ENCODE assay signal across 1 cellular context in genomic region chr6:155493694-155494143, GRCh38.
TF ChIP-seq lines count a peak whose summit lies in the region.

No MANE protein-coding gene starts in this region.

TF ChIP-seq in HepG2, 621 proteins besides CTCF, POLR2A, EP300 and RAD21 (continued from another document and continues in another):
- TF ChIP-seq, protein P1, sequence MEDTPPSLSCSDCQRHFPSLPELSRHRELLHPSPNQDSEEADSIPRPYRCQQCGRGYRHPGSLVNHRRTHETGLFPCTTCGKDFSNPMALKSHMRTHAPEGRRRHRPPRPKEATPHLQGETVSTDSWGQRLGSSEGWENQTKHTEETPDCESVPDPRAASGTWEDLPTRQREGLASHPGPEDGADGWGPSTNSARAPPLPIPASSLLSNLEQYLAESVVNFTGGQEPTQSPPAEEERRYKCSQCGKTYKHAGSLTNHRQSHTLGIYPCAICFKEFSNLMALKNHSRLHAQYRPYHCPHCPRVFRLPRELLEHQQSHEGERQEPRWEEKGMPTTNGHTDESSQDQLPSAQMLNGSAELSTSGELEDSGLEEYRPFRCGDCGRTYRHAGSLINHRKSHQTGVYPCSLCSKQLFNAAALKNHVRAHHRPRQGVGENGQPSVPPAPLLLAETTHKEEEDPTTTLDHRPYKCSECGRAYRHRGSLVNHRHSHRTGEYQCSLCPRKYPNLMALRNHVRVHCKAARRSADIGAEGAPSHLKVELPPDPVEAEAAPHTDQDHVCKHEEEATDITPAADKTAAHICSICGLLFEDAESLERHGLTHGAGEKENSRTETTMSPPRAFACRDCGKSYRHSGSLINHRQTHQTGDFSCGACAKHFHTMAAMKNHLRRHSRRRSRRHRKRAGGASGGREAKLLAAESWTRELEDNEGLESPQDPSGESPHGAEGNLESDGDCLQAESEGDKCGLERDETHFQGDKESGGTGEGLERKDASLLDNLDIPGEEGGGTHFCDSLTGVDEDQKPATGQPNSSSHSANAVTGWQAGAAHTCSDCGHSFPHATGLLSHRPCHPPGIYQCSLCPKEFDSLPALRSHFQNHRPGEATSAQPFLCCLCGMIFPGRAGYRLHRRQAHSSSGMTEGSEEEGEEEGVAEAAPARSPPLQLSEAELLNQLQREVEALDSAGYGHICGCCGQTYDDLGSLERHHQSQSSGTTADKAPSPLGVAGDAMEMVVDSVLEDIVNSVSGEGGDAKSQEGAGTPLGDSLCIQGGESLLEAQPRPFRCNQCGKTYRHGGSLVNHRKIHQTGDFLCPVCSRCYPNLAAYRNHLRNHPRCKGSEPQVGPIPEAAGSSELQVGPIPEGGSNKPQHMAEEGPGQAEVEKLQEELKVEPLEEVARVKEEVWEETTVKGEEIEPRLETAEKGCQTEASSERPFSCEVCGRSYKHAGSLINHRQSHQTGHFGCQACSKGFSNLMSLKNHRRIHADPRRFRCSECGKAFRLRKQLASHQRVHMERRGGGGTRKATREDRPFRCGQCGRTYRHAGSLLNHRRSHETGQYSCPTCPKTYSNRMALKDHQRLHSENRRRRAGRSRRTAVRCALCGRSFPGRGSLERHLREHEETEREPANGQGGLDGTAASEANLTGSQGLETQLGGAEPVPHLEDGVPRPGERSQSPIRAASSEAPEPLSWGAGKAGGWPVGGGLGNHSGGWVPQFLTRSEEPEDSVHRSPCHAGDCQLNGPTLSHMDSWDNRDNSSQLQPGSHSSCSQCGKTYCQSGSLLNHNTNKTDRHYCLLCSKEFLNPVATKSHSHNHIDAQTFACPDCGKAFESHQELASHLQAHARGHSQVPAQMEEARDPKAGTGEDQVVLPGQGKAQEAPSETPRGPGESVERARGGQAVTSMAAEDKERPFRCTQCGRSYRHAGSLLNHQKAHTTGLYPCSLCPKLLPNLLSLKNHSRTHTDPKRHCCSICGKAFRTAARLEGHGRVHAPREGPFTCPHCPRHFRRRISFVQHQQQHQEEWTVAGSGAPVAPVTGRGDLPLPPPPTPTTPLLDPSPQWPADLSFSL (CRISPR knock-in tag; IDR thresholded peaks at IDR 0.05) = no peak
- TF ChIP-seq, protein P2, sequence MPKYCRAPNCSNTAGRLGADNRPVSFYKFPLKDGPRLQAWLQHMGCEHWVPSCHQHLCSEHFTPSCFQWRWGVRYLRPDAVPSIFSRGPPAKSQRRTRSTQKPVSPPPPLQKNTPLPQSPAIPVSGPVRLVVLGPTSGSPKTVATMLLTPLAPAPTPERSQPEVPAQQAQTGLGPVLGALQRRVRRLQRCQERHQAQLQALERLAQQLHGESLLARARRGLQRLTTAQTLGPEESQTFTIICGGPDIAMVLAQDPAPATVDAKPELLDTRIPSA (CRISPR knock-in tag; IDR thresholded peaks at IDR 0.05; ENCODE audit: borderline replicate concordance) = no peak
- TF ChIP-seq ZNF337 (CRISPR knock-in tag; IDR thresholded peaks at IDR 0.05; ENCODE audit: borderline replicate concordance, low read depth) (no peak), HBP1 (CRISPR knock-in tag; IDR thresholded peaks at IDR 0.05; ENCODE audit: low read depth) (no peak), ZNF432 (CRISPR knock-in tag; IDR thresholded peaks at IDR 0.05; ENCODE audit: borderline replicate concordance) (no peak), ZNF615 (CRISPR knock-in tag; IDR thresholded peaks at IDR 0.05; ENCODE audit: borderline replicate concordance) (no peak), MIER3 (CRISPR knock-in tag; IDR thresholded peaks at IDR 0.05; ENCODE audit: borderline replicate concordance) (no peak), ZNF678 (CRISPR knock-in tag; IDR thresholded peaks at IDR 0.05) (no peak), SKI (IDR thresholded peaks at IDR 0.05; ENCODE audit: partially characterized antibody) (peak; percentile 52), SRSF4 (IDR thresholded peaks at IDR 0.05; ENCODE audit: low read depth, low read length, poor library complexity, severe bottlenecking) (no peak), ARNT (IDR thresholded peaks at IDR 0.05) (no peak), ZNF747 (CRISPR knock-in tag; IDR thresholded peaks at IDR 0.05; ENCODE audit: borderline replicate concordance) (no peak), ARID2 (CRISPR knock-in tag; IDR thresholded peaks at IDR 0.05; ENCODE audit: borderline replicate concordance) (no peak), ZBTB3 (CRISPR knock-in tag; IDR thresholded peaks at IDR 0.05; ENCODE audit: borderline replicate concordance, low read depth) (no peak), MLLT10 (CRISPR knock-in tag; IDR thresholded peaks at IDR 0.05) (no peak), ZNF3 (CRISPR knock-in tag; IDR thresholded peaks at IDR 0.05) (no peak), ZKSCAN8 (CRISPR knock-in tag; IDR thresholded peaks at IDR 0.05; ENCODE audit: borderline replicate concordance) (no peak), ZNF564 (CRISPR knock-in tag; IDR thresholded peaks at IDR 0.05) (no peak), ZNF367 (CRISPR knock-in tag; IDR thresholded peaks at IDR 0.05; ENCODE audit: borderline replicate concordance) (no peak), U2AF2 (IDR thresholded peaks at IDR 0.05; ENCODE audit: low read depth, low read length) (no peak), WIZ (CRISPR knock-in tag; IDR thresholded peaks at IDR 0.05) (no peak), POGZ (CRISPR knock-in tag; IDR thresholded peaks at IDR 0.05) (0 out of 2 replicates have a peak, but pooled peaks have one; percentile 35), ZBTB1 (CRISPR knock-in tag; IDR thresholded peaks at IDR 0.05; ENCODE audit: borderline replicate concordance) (no peak), NFRKB (IDR thresholded peaks at IDR 0.05) (no peak), ZNF264 (CRISPR knock-in tag; IDR thresholded peaks at IDR 0.05) (no peak), DPF2 (CRISPR knock-in tag; IDR thresholded peaks at IDR 0.05; ENCODE audit: borderline replicate concordance, low read depth) (no peak), ZNF704 (CRISPR knock-in tag; IDR thresholded peaks at IDR 0.05; ENCODE audit: borderline replicate concordance) (no peak), KAT8 (CRISPR knock-in tag; IDR thresholded peaks at IDR 0.05) (no peak), CENPX (CRISPR knock-in tag; IDR thresholded peaks at IDR 0.05) (no peak), MED1 (CRISPR knock-in tag; IDR thresholded peaks at IDR 0.05) (peak; percentile 73), ATAD3A (CRISPR knock-in tag; IDR thresholded peaks at IDR 0.05) (no peak), TEAD2 (CRISPR knock-in tag; IDR thresholded peaks at IDR 0.05) (no peak), ZNF234 (CRISPR knock-in tag; conservative IDR thresholded peaks at IDR 0.05) (no peak), ZNF703 (CRISPR knock-in tag; IDR thresholded peaks at IDR 0.05; ENCODE audit: borderline replicate concordance) (no peak), FLYWCH1 (CRISPR knock-in tag; IDR thresholded peaks at IDR 0.05) (no peak), SMARCE1 (IDR thresholded peaks at IDR 0.05; ENCODE audit: borderline replicate concordance) (no peak), ZNF296 (CRISPR knock-in tag; conservative IDR thresholded peaks at IDR 0.05) (no peak), ZNF414 (CRISPR knock-in tag; IDR thresholded peaks at IDR 0.05) (no peak), ZEB1 (IDR thresholded peaks at IDR 0.05; ENCODE audit: insufficient replicate concordance, low read depth) (no peak), NAIF1 (CRISPR knock-in tag; IDR thresholded peaks at IDR 0.05; ENCODE audit: borderline replicate concordance) (no peak), KDM1A (CRISPR knock-in tag; IDR thresholded peaks at IDR 0.05) (no peak), ELF3 (CRISPR knock-in tag; IDR thresholded peaks at IDR 0.05) (peak; percentile 26; the same call in 1 of the 2 replicates), NR2F1 (CRISPR knock-in tag; IDR thresholded peaks at IDR 0.05) (no peak), KMT2A (CRISPR knock-in tag; IDR thresholded peaks at IDR 0.05) (no peak), AGO1 (IDR thresholded peaks at IDR 0.05; ENCODE audit: low read depth, low read length, poor library complexity, severe bottlenecking) (no peak), FOSL2 (CRISPR knock-in tag; IDR thresholded peaks at IDR 0.05) (peak; percentile 97), NFATC3 (CRISPR knock-in tag; IDR thresholded peaks at IDR 0.05) (no peak), FOXK1 (CRISPR knock-in tag; IDR thresholded peaks at IDR 0.05; ENCODE audit: borderline replicate concordance, low read depth) (no peak), KLF12 (CRISPR knock-in tag; IDR thresholded peaks at IDR 0.05; ENCODE audit: borderline replicate concordance) (no peak)
- TF ChIP-seq, protein P3, sequence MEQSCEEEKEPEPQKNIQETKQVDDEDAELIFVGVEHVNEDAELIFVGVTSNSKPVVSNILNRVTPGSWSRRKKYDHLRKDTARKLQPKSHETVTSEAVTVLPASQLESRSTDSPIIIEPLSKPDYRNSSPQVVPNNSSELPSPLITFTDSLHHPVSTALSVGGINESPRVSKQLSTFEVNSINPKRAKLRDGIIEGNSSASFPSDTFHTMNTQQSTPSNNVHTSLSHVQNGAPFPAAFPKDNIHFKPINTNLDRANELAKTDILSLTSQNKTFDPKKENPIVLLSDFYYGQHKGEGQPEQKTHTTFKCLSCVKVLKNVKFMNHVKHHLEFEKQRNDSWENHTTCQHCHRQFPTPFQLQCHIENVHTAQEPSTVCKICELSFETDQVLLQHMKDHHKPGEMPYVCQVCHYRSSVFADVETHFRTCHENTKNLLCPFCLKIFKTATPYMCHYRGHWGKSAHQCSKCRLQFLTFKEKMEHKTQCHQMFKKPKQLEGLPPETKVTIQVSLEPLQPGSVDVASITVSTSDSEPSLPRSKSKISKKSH (CRISPR knock-in tag; IDR thresholded peaks at IDR 0.05; ENCODE audit: borderline replicate concordance) = no peak
- TF ChIP-seq, protein P4, sequence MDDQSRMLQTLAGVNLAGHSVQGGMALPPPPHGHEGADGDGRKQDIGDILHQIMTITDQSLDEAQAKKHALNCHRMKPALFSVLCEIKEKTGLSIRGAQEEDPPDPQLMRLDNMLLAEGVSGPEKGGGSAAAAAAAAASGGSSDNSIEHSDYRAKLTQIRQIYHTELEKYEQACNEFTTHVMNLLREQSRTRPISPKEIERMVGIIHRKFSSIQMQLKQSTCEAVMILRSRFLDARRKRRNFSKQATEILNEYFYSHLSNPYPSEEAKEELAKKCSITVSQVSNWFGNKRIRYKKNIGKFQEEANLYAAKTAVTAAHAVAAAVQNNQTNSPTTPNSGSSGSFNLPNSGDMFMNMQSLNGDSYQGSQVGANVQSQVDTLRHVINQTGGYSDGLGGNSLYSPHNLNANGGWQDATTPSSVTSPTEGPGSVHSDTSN (CRISPR knock-in tag; IDR thresholded peaks at IDR 0.05; ENCODE audit: borderline replicate concordance) = no peak
- TF ChIP-seq, protein P5, sequence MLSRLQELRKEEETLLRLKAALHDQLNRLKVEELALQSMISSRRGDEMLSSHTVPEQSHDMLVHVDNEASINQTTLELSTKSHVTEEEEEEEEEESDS (CRISPR knock-in tag; IDR thresholded peaks at IDR 0.05; ENCODE audit: borderline replicate concordance) = no peak
- TF ChIP-seq, protein P6, sequence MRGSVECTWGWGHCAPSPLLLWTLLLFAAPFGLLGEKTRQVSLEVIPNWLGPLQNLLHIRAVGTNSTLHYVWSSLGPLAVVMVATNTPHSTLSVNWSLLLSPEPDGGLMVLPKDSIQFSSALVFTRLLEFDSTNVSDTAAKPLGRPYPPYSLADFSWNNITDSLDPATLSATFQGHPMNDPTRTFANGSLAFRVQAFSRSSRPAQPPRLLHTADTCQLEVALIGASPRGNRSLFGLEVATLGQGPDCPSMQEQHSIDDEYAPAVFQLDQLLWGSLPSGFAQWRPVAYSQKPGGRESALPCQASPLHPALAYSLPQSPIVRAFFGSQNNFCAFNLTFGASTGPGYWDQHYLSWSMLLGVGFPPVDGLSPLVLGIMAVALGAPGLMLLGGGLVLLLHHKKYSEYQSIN (CRISPR knock-in tag; IDR thresholded peaks at IDR 0.05; ENCODE audit: borderline replicate concordance) = no peak
